ENCODE assay signal across 18 cellular contexts in the genomic region with DNA sequence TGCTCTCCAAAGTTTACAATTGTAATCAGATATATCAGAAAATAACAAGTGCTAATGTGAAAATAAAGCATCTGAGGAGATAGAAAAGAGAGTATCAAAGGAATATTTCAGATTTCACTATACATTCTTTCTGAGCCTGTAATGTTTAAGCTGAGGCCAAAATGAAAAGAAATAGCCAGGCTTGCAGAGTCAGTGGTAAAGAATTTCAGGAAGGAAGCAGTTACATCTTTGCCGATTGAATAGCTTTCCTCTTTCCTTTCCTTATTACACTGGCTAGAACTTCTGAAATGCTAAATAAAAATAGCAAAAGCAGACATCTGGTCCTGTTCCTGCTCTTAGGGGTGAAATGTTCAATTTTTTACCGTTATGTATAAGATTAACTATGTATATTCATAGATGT.
DNase-seq lines count a peak whose midpoint lies in the region; ATAC-seq and TF ChIP-seq lines count a peak whose summit lies in the region.
"Had no signal": no experiment of that assay in that cellular context is flagged by ENCODE, and none has a peak within 500 bp of the region (broad histone marks: within the 10 kb centered on the region; RNA-seq: fewer than 3 reads in every experiment).

No MANE protein-coding gene starts in this region.

- peaks cover 20% of the 10 kb centered on the region for H3K4me1 Mint-ChIP-seq in MCF 10A (ENCODE audit: insufficient read depth, unreplicated experiment)
- no peaks in the 10 kb centered on the region for H3K4me1 Mint-ChIP-seq in activated T-cell treated with anti-CD3 and anti-CD28 coated beads, Interleukin-2, amount 50 U/mL, for 72 hours (ENCODE audit: low read depth)
- H3K4me1 Mint-ChIP-seq: central memory CD8-positive, alpha-beta T cell had no signal

- ATAC-seq in foreskin keratinocyte: peak; percentile 75
- no peak for ATAC-seq in GM19035 (IDR thresholded peaks at IDR 0.05; ENCODE audit: unreplicated experiment)
- ATAC-seq in activated T-cell treated with anti-CD3 and anti-CD28 coated beads, Interleukin-2, amount 50 U/mL, for 72 hours (replicated peaks in 1 of 2): no peak
- ATAC-seq: heart right ventricle, mucosa of descending colon had no signal

- peaks cover 7% of the 10 kb centered on the region for H3K9me3 Mint-ChIP-seq in MCF 10A (ENCODE audit: unreplicated experiment)
- peaks cover 8 to 11% of the 10 kb centered on the region in 2 donors for H3K9me3 Mint-ChIP-seq in activated T-cell treated with anti-CD3 and anti-CD28 coated beads, Interleukin-2, amount 50 U/mL, for 72 hours

- no TSS peak for BruUV-seq in MCF 10A (replicated peaks; lab: Mats Ljungman, UMichigan)

- H3K36me3 Mint-ChIP-seq in MCF 10A (ENCODE audit: insufficient read depth, unreplicated experiment): no peaks in the 10 kb centered on the region
- no peaks in the 10 kb centered on the region for H3K36me3 Mint-ChIP-seq in activated T-cell treated with anti-CD3 and anti-CD28 coated beads, Interleukin-2, amount 50 U/mL, for 72 hours (ENCODE audit: insufficient read depth in 2 of 2)

- no peak overlapping the region for H3K4me3 ChIP-seq in breast epithelium
- H3K4me3 ChIP-seq: heart right ventricle, mucosa of descending colon had no signal

- H3K4me1 ChIP-seq in breast epithelium (no peaks in the 10 kb centered on the region), foreskin keratinocyte (peaks cover 16% of the 10 kb centered on the region)
- H3K4me1 ChIP-seq: heart right ventricle, parathyroid adenoma had no signal

- POLR2A ChIA-PET in MCF 10A (lab: Yijun Ruan, JAX): no interaction called here

- CTCF ChIA-PET in MCF 10A (lab: Yijun Ruan, JAX): no interaction called here

- intact Hi-C loops in MCF 10A (cut with micrococcal nuclease): no loop called here
- intact Hi-C loops in breast epithelium (cut with DNase I; ENCODE audit: low total_unique reads): no loop called here

- H3K27ac ChIP-seq in breast epithelium (no peak overlapping the region), foreskin keratinocyte (no peak overlapping the region)
- H3K27ac ChIP-seq: 22Rv1, heart right ventricle, parathyroid adenoma had no signal

- H3K27me3 Mint-ChIP-seq in MCF 10A (ENCODE audit: insufficient read depth, unreplicated experiment): no peaks in the 10 kb centered on the region
- H3K27me3 Mint-ChIP-seq in activated T-cell treated with anti-CD3 and anti-CD28 coated beads, Interleukin-2, amount 50 U/mL, for 72 hours (ENCODE audit: low read depth): no peaks in the 10 kb centered on the region
- H3K27me3 Mint-ChIP-seq: central memory CD8-positive, alpha-beta T cell had no signal

- no peaks in the 10 kb centered on the region for H3K9me3 ChIP-seq in breast epithelium

- peak; percentile 21 for DNase-seq in MCF 10A (ENCODE audit: unreplicated experiment)
- no peak for DNase-seq in breast epithelium (ENCODE audit: low spot score in 2 of 2)
- DNase-seq in astrocyte of the hippocampus (ENCODE audit: low read depth, low spot score): peak; percentile 28
- peak; percentile 35 to 69 for DNase-seq in foreskin keratinocyte
- DNase-seq in HT-29 (ENCODE audit: low spot score): no peak
- DNase-seq in activated CD8-positive, alpha-beta memory T cell treated with anti-CD3 and anti-CD28 coated beads for 24 hours: no peak
- DNase-seq in activated T-cell treated with anti-CD3 and anti-CD28 coated beads, Interleukin-2, amount 50 U/mL, for 72 hours: no peak
- DNase-seq: activated naive CD4-positive, alpha-beta T cell treated with anti-CD3 and anti-CD28 coated beads, Interleukin-2, amount 50 U/mL, for 16 hours; heart right ventricle; kidney glomerular epithelial cell; mucosa of descending colon; NCI-H2029; NCI-H526; substantia nigra had no signal

- no peaks in the 10 kb centered on the region for H3K27me3 ChIP-seq in breast epithelium
- H3K27me3 ChIP-seq in foreskin keratinocyte: no peaks in the 10 kb centered on the region
- H3K27me3 ChIP-seq: heart right ventricle had no signal

- H3K36me3 ChIP-seq in breast epithelium: no peaks in the 10 kb centered on the region
- H3K36me3 ChIP-seq: heart right ventricle had no signal

- no peak for TF ChIP-seq POLR2A in breast epithelium (IDR thresholded peaks at IDR 0.05)

- H3K27ac Mint-ChIP-seq in MCF 10A (ENCODE audit: low read depth, unreplicated experiment): peak overlapping the region; percentile 44
- no peak overlapping the region for H3K27ac Mint-ChIP-seq in activated T-cell treated with anti-CD3 and anti-CD28 coated beads, Interleukin-2, amount 50 U/mL, for 72 hours

- H3K4me3 Mint-ChIP-seq in MCF 10A (ENCODE audit: unreplicated experiment): no peak overlapping the region
- no peak overlapping the region for H3K4me3 Mint-ChIP-seq in activated T-cell treated with anti-CD3 and anti-CD28 coated beads, Interleukin-2, amount 50 U/mL, for 72 hours
- H3K4me3 Mint-ChIP-seq: central memory CD8-positive, alpha-beta T cell had no signal

- TF ChIP-seq CTCF in MCF 10A (IDR thresholded peaks at IDR 0.05; ENCODE audit: unreplicated experiment) (no peak), breast epithelium (IDR thresholded peaks at IDR 0.05) (no peak), foreskin keratinocyte (conservative IDR thresholded peaks at IDR 0.05) (no peak)

Comparison
In these comparisons a context has a peak if more than half of its experiments do, and no peak if none do; other contexts are left out.
1. DNase-seq: peak in MCF 10A (single experiment), astrocyte of the hippocampus (single experiment) and foreskin keratinocyte (2 of 2); none in breast epithelium (0 of 2), HT-29 (single experiment), activated CD8-positive, alpha-beta memory T cell treated with anti-CD3 and anti-CD28 coated beads for 24 hours (single experiment) and activated T-cell treated with anti-CD3 and anti-CD28 coated beads, Interleukin-2, amount 50 U/mL, for 72 hours (0 of 2).